8 cellular contexts compared by ENCODE assay signal in genomic region chr7:149496642-149497391, GRCh38. TPM values are rescaled to one million over a fixed set of nuclear protein-coding genes. Genes with fewer than 3 reads are reported as not detected.
A peak's percentile ranks its signal among the peaks of the same experiment; 100 is the strongest.
DNase-seq lines count a peak whose midpoint lies in the region; ATAC-seq and TF ChIP-seq lines count a peak whose summit lies in the region.

No MANE protein-coding gene starts in this region.

- peak; percentile 8 for DNase-seq in A172 (ENCODE audit: low spot score)
- peak; percentile 6 for DNase-seq in SK-N-DZ (ENCODE audit: low spot score)
- peak; percentile 15 for DNase-seq in activated naive CD8-positive, alpha-beta T cell treated with anti-CD3 and anti-CD28 coated beads, Interleukin-2, amount 50 U/mL, for 16 hours (ENCODE audit: low read depth, low spot score)
- peak; percentile 76 for DNase-seq in left ventricle myocardium superior
- no peak for DNase-seq in retinal pigment epithelial cell (ENCODE audit: low read depth)
- no peak for DNase-seq in MV-4-11 (lab: John Stamatoyannopoulos, UW)

- ATAC-seq in GM18519 (IDR thresholded peaks at IDR 0.05; ENCODE audit: low FRiP score, unreplicated experiment) (peak; percentile 0), HG03097 (IDR thresholded peaks at IDR 0.05; ENCODE audit: low FRiP score, unreplicated experiment) (peak; percentile 22), left ventricle myocardium superior (peak; percentile 61)

- intact Hi-C loops in left ventricle myocardium superior (cut with micrococcal nuclease): no loop called here

- peak overlapping the region; percentile 73 for H3K4me3 ChIP-seq in retinal pigment epithelial cell (ENCODE audit: low read length)

- no peak for TF ChIP-seq CTCF in retinal pigment epithelial cell (conservative IDR thresholded peaks at IDR 0.05; ENCODE audit: low read depth, low read length)

RNA-seq across cellular contexts. Expression of gene ZNF746, which starts 0.8 kb away (rescaled TPM):
- 17.3 and 20.9 TPM in 2 replicates for total RNA-seq in A172 (2014; rRNA removed; shearing (Covaris generic))
- 12.2 and 14.6 TPM in 2 replicates for polyA plus RNA-seq in SK-N-DZ (2014; cell fraction: cytosol; rRNA removed)
- polyA plus RNA-seq in SK-N-DZ (2014; cell fraction: nucleus; rRNA removed): 11.0 and 18.3 TPM in 2 replicates
- 8.7 TPM for total RNA-seq in left ventricle myocardium superior

RNA-seq across cellular contexts. Expression of gene ZNF777, which starts 36.0 kb away (rescaled TPM):
- total RNA-seq in A172 (2014; rRNA removed; shearing (Covaris generic)): 9.7 and 12.7 TPM in 2 replicates
- 8.8 and 10.8 TPM in 2 replicates for polyA plus RNA-seq in SK-N-DZ (2014; cell fraction: cytosol; rRNA removed)
- polyA plus RNA-seq in SK-N-DZ (2014; cell fraction: nucleus; rRNA removed): 4.9 and 5.1 TPM in 2 replicates
- total RNA-seq in left ventricle myocardium superior: 8.4 TPM

Comparison
In these comparisons a context has a peak if more than half of its experiments do, and no peak if none do; other contexts are left out.
1. DNase-seq: peak in A172 (single experiment), SK-N-DZ (single experiment), activated naive CD8-positive, alpha-beta T cell treated with anti-CD3 and anti-CD28 coated beads, Interleukin-2, amount 50 U/mL, for 16 hours (single experiment) and left ventricle myocardium superior (single experiment); none in retinal pigment epithelial cell (single experiment) and MV-4-11 (single experiment).
2. ATAC-seq: peak in every context shown above with its lines; median percentile 61 in left ventricle myocardium superior; 22 in HG03097; 0 in GM18519.